29 cellular contexts compared by ENCODE assay signal in genomic region chr2:214469728-214470127, GRCh38. TPM values are rescaled to one million over a fixed set of nuclear protein-coding genes. Genes with fewer than 3 reads are reported as not detected.
"Had no signal": no experiment of that assay in that cellular context is flagged by ENCODE, and none has a peak within 500 bp of the region (broad histone marks: within the 10 kb centered on the region; RNA-seq: fewer than 3 reads in every experiment).

No MANE protein-coding gene starts in this region.

- DNase-seq: stimulated activated CD4-positive, alpha-beta T cell treated with anti-CD3 and anti-CD28 coated beads, Interleukin-2, amount 100 ng/mL, for 48 hours; stimulated activated CD4-positive, alpha-beta T cell treated with anti-CD3 and anti-CD28 coated beads, Interleukin-4, amount 100 ng/mL, for 1 hour; stimulated activated CD4-positive, alpha-beta T cell treated with anti-CD3 and anti-CD28 coated beads, Interleukin-4, amount 100 ng/mL, for 24 hours; stimulated activated CD4-positive, alpha-beta T cell treated with anti-CD3 and anti-CD28 coated beads, Interleukin-4, amount 100 ng/mL, for 4 hours; stimulated activated CD8-positive, alpha-beta memory T cell treated with anti-CD3 and anti-CD28 coated beads, Interleukin-4, amount 100 ng/mL, for 48 hours; stimulated activated naive B cell treated with anti-CD40 and anti-IgM and Interleukin-4, amounts not matched to agents 10 μg/mL and 1 μg/mL and 100 μg/mL, for 72 hours; stimulated activated naive CD4-positive, alpha-beta T cell; stimulated activated naive CD4-positive, alpha-beta T cell treated with Interleukin-2 at 50 U/mL for 16 hours; stimulated activated naive CD8-positive, alpha-beta T cell treated with anti-CD3 and anti-CD28 coated beads, Interleukin-15, amount 100 ng/mL, for 72 hours; stimulated activated naive CD8-positive, alpha-beta T cell treated with anti-CD3 and anti-CD28 coated beads, Interleukin-15, Interleukin-2, amounts not matched to agents 100 U/mL and 50 U/mL, for 24 hours; stomach; substantia nigra; testis; thyroid gland; tibial artery; transverse colon; trophoblast cell; upper lobe of right lung; uterus had no signal

- H3K4me1 ChIP-seq: stomach, suprapubic skin, testis, thyroid gland, transverse colon, upper lobe of right lung, uterus, vagina had no signal

- H3K27ac ChIP-seq: stomach, suprapubic skin, testis, thoracic aorta, thyroid gland, tibial artery, tibial nerve, transverse colon, upper lobe of right lung, uterus, vagina had no signal

- H3K9me3 ChIP-seq: suprapubic skin, testis, thoracic aorta, thyroid gland, tibial artery, transverse colon, upper lobe of right lung, uterus, vagina had no signal

- H3K36me3 ChIP-seq: stomach, suprapubic skin, thoracic aorta, thyroid gland, tibial artery, tibial nerve, transverse colon, upper lobe of right lung, uterus, vagina had no signal

- H3K4me3 ChIP-seq: stomach, suprapubic skin, testis, thoracic aorta, thyroid gland, tibial artery, tibial nerve, transverse colon, upper lobe of right lung, uterus, vagina had no signal

- H3K27me3 ChIP-seq: stomach, suprapubic skin, testis, thyroid gland, tibial artery, tibial nerve, transverse colon, upper lobe of right lung, uterus, vagina had no signal

- FAIRE-seq: urothelium cell line had no signal

- ATAC-seq: stimulated activated effector memory CD8-positive, alpha-beta T cell treated with anti-CD3 and anti-CD28 coated beads, Interleukin-12 subunit alpha, Interleukin-12 subunit beta, amount 100 ng/mL, for 72 hours; stimulated activated memory B cell treated with anti-CD40 and anti-IgM and Interleukin-4, amounts not matched to agents 10 μg/mL and 1 μg/mL and 100 μg/mL, for 72 hours; stimulated activated naive B cell treated with anti-CD40 and anti-IgM and Interleukin-4, amounts not matched to agents 10 μg/mL and 1 μg/mL and 100 μg/mL, for 72 hours; stimulated activated naive CD8-positive, alpha-beta T cell treated with anti-CD3 and anti-CD28 coated beads, Interleukin-15, amount 100 ng/mL, for 72 hours; stimulated activated naive CD8-positive, alpha-beta T cell treated with anti-CD3 and anti-CD28 coated beads, Interleukin-15, Interleukin-2, amounts not matched to agents 100 U/mL and 50 U/mL, for 24 hours; upper lobe of right lung had no signal

RNA-seq across cellular contexts. Expression of gene VWC2L, which starts 58.9 kb away (rescaled TPM):
- total RNA-seq: subcutaneous adipose tissue, suprapubic skin, thyroid gland, tibial nerve, upper lobe of right lung, ureter, urinary bladder, vagina had no signal
- polyA plus RNA-seq: stomach, urinary bladder had no signal
